In the genomic region with DNA sequence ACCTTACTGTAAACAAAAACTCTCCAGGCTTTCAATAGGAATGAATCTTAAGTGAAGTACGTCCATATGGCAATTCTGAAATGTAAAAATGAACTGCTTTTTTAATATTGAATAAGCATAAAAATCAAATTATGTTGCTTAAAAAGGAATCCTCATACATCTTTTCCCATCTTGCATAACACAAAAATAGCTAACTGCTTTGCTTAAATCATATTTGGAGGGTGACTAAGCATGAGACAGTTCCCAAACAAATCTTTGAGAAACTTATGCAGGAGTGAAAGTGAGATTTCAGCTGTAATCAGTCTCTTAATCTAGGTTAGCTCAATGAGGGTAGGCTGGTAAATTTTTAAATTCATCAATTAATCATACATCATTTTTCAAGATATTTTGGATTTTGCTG, we compare ENCODE assay signal across 17 cellular contexts.
A peak's percentile ranks its signal among the peaks of the same experiment; 100 is the strongest.
DNase-seq lines count a peak whose midpoint lies in the region; ATAC-seq and TF ChIP-seq lines count a peak whose summit lies in the region.
"Had no signal": no experiment of that assay in that cellular context is flagged by ENCODE, and none has a peak within 500 bp of the region (broad histone marks: within the 10 kb centered on the region; RNA-seq: fewer than 3 reads in every experiment).

No MANE protein-coding gene starts in this region.

- H3K18ac ChIP-seq in mesendoderm (ENCODE audit: low read length) = no peak overlapping the region

- H3K4me2 ChIP-seq in mesendoderm (ENCODE audit: low read length) = no peak overlapping the region
- H3K4me2 ChIP-seq: BLaER1 treated with 17β-estradiol and CSF1 and Interleukin-3, amounts not matched to agents 10 nM and 100 nM had no signal

- CTCF ChIA-PET in HEK293T (lab: Yijun Ruan, JAX) = no interaction called here

- H3K27me3 ChIP-seq in mesendoderm (ENCODE audit: insufficient read depth, low read length, poor library complexity) = no peaks in the 10 kb centered on the region
- no peaks in the 10 kb centered on the region for H3K27me3 ChIP-seq in body of pancreas
- H3K27me3 ChIP-seq: BLaER1 treated with 17β-estradiol and CSF1 and Interleukin-3, amounts not matched to agents 10 nM and 100 nM; spleen had no signal

- DNase-seq in AG08396 (ENCODE audit: low spot score) (peak; percentile 22), M059J (ENCODE audit: low read depth) (peak; percentile 36), dedifferentiated amniotic fluid mesenchymal stem cell (ENCODE audit: extremely low spot score) (peak; percentile 78), middle frontal gyrus (ENCODE audit: extremely low spot score, low spot score) (peak; percentile 5), mesendoderm (no peak), HEK293T (ENCODE audit: extremely low spot score) (no peak), body of pancreas (no peak), left ventricle myocardium superior (no peak)
- DNase-seq: activated CD8-positive, alpha-beta memory T cell treated with anti-CD3 and anti-CD28 coated beads, Interleukin-2, amount 10 ng/mL, durations not matched to agents 7 days and 5 days; activated naive CD4-positive, alpha-beta T cell treated with anti-CD3 and anti-CD28 coated beads, Interleukin-2, amount 10 ng/mL, durations not matched to agents 7 days and 5 days; DMS79; NCI-H2171; spleen; substantia nigra; WERI-Rb-1 had no signal

- no peak overlapping the region for H4K5ac ChIP-seq in mesendoderm (ENCODE audit: low read length)

- H3K4me3 ChIP-seq in mesendoderm (ENCODE audit: low read length) (no peak overlapping the region), body of pancreas (no peak overlapping the region)
- H3K4me3 ChIP-seq: BLaER1 treated with 17β-estradiol and CSF1 and Interleukin-3, amounts not matched to agents 10 nM and 100 nM; spleen had no signal

- H3K36me3 ChIP-seq in mesendoderm (ENCODE audit: control insufficient read depth, insufficient read depth, low read length) (no peaks in the 10 kb centered on the region), body of pancreas (replicated peaks in 1 of 2; ENCODE audit: insufficient read depth in 1 of 2, low read depth in 2 of 2) (no peaks in the 10 kb centered on the region)
- H3K36me3 ChIP-seq: WERI-Rb-1 had no signal

- H3K4me1 ChIP-seq in mesendoderm (ENCODE audit: control insufficient read depth, low read depth, low read length) = no peaks in the 10 kb centered on the region
- H3K4me1 ChIP-seq in body of pancreas = peaks cover 5% of the 10 kb centered on the region
- H3K4me1 ChIP-seq: BLaER1 treated with 17β-estradiol and CSF1 and Interleukin-3, amounts not matched to agents 10 nM and 100 nM; spleen had no signal

- H3K27ac ChIP-seq in mesendoderm (ENCODE audit: low read depth, low read length) (no peak overlapping the region), body of pancreas (no peak overlapping the region)
- H3K27ac ChIP-seq: BLaER1 treated with 17β-estradiol and CSF1 and Interleukin-3, amounts not matched to agents 10 nM and 100 nM; epithelial cell of prostate; spleen; WERI-Rb-1 had no signal

- H3K56ac ChIP-seq in mesendoderm (ENCODE audit: low read length) = no peak overlapping the region

- WGBS in mesendoderm (ENCODE audit: extremely low coverage, insufficient coverage, low lambda C conversion rate) = no CpG with 5 or more reads among the region's 1 CpG
- 79 to 86% methylated on average over 1 of the region's 1 CpG for WGBS in body of pancreas, 2 donors

- H3K79me2 ChIP-seq in mesendoderm (ENCODE audit: control insufficient read depth, insufficient read depth, low read length) = no peaks in the 10 kb centered on the region

- no peak overlapping the region for H2BK120ac ChIP-seq in mesendoderm (ENCODE audit: low read depth, low read length)

- TF ChIP-seq POLR2A in body of pancreas (IDR thresholded peaks at IDR 0.05) = no peak

- no peak for TF ChIP-seq CTCF in body of pancreas (IDR thresholded peaks at IDR 0.05)

- no peak overlapping the region for H4K8ac ChIP-seq in mesendoderm (ENCODE audit: low read depth, low read length)

- POLR2A ChIA-PET in HEK293T (lab: Yijun Ruan, JAX) = no interaction called here

- ATAC-seq in body of pancreas = no peak
- ATAC-seq in left ventricle myocardium superior = no peak
- ATAC-seq: activated CD8-positive, alpha-beta memory T cell treated with anti-CD3 and anti-CD28 coated beads, Interleukin-2, amount 10 ng/mL, durations not matched to agents 7 days and 5 days had no signal

- H2AK5ac ChIP-seq in mesendoderm (ENCODE audit: low read length) = no peak overlapping the region

- no peak overlapping the region for H2BK15ac ChIP-seq in mesendoderm (replicated peaks; ENCODE audit: low read depth)

- no peak overlapping the region for H3K23ac ChIP-seq in mesendoderm (ENCODE audit: low read length)

- H3K9ac ChIP-seq in mesendoderm (ENCODE audit: low read length) = no peak overlapping the region
- H3K9ac ChIP-seq: BLaER1 treated with 17β-estradiol and CSF1 and Interleukin-3, amounts not matched to agents 10 nM and 100 nM had no signal

- H3K9me3 ChIP-seq in body of pancreas = no peaks in the 10 kb centered on the region
- H3K9me3 ChIP-seq: BLaER1 treated with 17β-estradiol and CSF1 and Interleukin-3, amounts not matched to agents 10 nM and 100 nM; spleen had no signal

- intact Hi-C loops in body of pancreas (cut with DNase I) (no loop called here), left ventricle myocardium superior (cut with micrococcal nuclease) (no loop called here)

- H3K4ac ChIP-seq in mesendoderm (ENCODE audit: low read depth, low read length) = no peak overlapping the region

- H3K79me1 ChIP-seq in mesendoderm (ENCODE audit: low read length) = no peaks in the 10 kb centered on the region

- H2BK5ac ChIP-seq in mesendoderm (ENCODE audit: low read length) = no peak overlapping the region

TF ChIP-seq in HEK293T, 16 proteins besides CTCF, POLR2A, EP300 and RAD21:
- TF ChIP-seq ELF4 (IDR thresholded peaks at IDR 0.05) (no peak), BHLHE40 (IDR thresholded peaks at IDR 0.05; ENCODE audit: borderline replicate concordance) (no peak), CTBP1 (IDR thresholded peaks at IDR 0.05; ENCODE audit: borderline replicate concordance) (no peak), FOXK2 (IDR thresholded peaks at IDR 0.05) (no peak), NFRKB (IDR thresholded peaks at IDR 0.05) (no peak), FOXM1 (IDR thresholded peaks at IDR 0.05; ENCODE audit: borderline replicate concordance) (no peak), ARNT (IDR thresholded peaks at IDR 0.05) (no peak), SUZ12 (IDR thresholded peaks at IDR 0.05) (no peak), SP1 (IDR thresholded peaks at IDR 0.05) (no peak)

Comparison
In these comparisons a context has a peak if more than half of its experiments do, and no peak if none do; other contexts are left out.
1. DNase-seq: peak in AG08396 (single experiment), M059J (single experiment), dedifferentiated amniotic fluid mesenchymal stem cell (single experiment) and middle frontal gyrus (single experiment); none in mesendoderm (single experiment), HEK293T (single experiment), body of pancreas (0 of 4) and left ventricle myocardium superior (single experiment).